ENCODE assay signal across 23 cellular contexts in genomic region chr4:184596044-184596616, GRCh38.
"Had no signal": no experiment of that assay in that cellular context is flagged by ENCODE, and none has a peak within 500 bp of the region (broad histone marks: within the 10 kb centered on the region; RNA-seq: fewer than 3 reads in every experiment).

No MANE protein-coding gene starts in this region.

- H3K27me3 Mint-ChIP-seq: activated naive CD4-positive, alpha-beta T cell treated with anti-CD3 and anti-CD28 coated beads, Interleukin-2, amount 50 U/mL, for 24 hours had no signal

- H3K36me3 Mint-ChIP-seq: activated naive CD4-positive, alpha-beta T cell treated with anti-CD3 and anti-CD28 coated beads, Interleukin-2, amount 50 U/mL, for 24 hours had no signal

- H3K9me3 Mint-ChIP-seq: activated naive CD4-positive, alpha-beta T cell treated with anti-CD3 and anti-CD28 coated beads, Interleukin-2, amount 50 U/mL, for 24 hours; activated T-cell treated with anti-CD3 and anti-CD28 coated beads, Interleukin-2, amount 50 U/mL, for 24 hours; activated T-helper 1 cell treated with anti-CD3 and anti-CD28 coated beads, Interleukin-12 subunit alpha, Interleukin-12 subunit beta, Interleukin-2, Interleukin-4 antibody, amounts not matched to agents 30 ng/mL and 10 ng/mL and 1 ng/mL, durations not matched to agents 14 hours and 24 hours and 36 hours; T-helper 1 cell treated with Interleukin-12 subunit alpha and Interleukin-12 subunit beta and Interleukin-4 antibody, amounts not matched to agents 30 μg/mL and 1 μg/mL, for 36 hours had no signal

- ATAC-seq: activated CD8-positive, alpha-beta T cell treated with anti-CD3 and anti-CD28 coated beads, Interleukin-2, amount 10 ng/mL, durations not matched to agents 7 days and 5 days had no signal

- H3K36me3 ChIP-seq: WERI-Rb-1 had no signal

- FAIRE-seq: bronchial epithelial cell, RCC 7860 had no signal

- DNase-seq: activated CD4-positive, alpha-beta T cell treated with anti-CD3 and anti-CD28 coated beads for 48 hours; activated CD4-positive, alpha-beta T cell treated with anti-CD3 and anti-CD28 coated beads, Interleukin-2, amount 50 U/mL, for 4 hours; activated CD8-positive, alpha-beta T cell treated with anti-CD3 and anti-CD28 coated beads, Interleukin-2, amount 10 ng/mL, durations not matched to agents 7 days and 5 days; activated effector memory CD4-positive, alpha-beta T cell treated with Interleukin-2 at 50 U/mL for 16 hours; activated naive CD4-positive, alpha-beta T cell; activated T-cell treated with anti-CD3 and anti-CD28 coated beads, Interleukin-2, amount 50 U/mL, for 24 hours; aorta; central memory CD4-positive, alpha-beta T cell; KG1; NCI-H1092; NCI-H1417; NCI-H1694; NCI-H2029; NCI-H510A treated with DMSO at 0.1 percent for 48 hours; NCI-H69; SHP77 treated with DMSO at 0.1 percent for 48 hours; T-helper 9 cell; WERI-Rb-1 had no signal

- H3K4me3 Mint-ChIP-seq: activated CD8-positive, alpha-beta T cell treated with anti-CD3 and anti-CD28 coated beads, Interleukin-2, amount 10 ng/mL, durations not matched to agents 7 days and 5 days; activated naive CD4-positive, alpha-beta T cell treated with anti-CD3 and anti-CD28 coated beads, Interleukin-2, amount 50 U/mL, for 24 hours; activated T-cell treated with anti-CD3 and anti-CD28 coated beads, Interleukin-2, amount 50 U/mL, for 24 hours; activated T-helper 1 cell treated with anti-CD3 and anti-CD28 coated beads, Interleukin-12 subunit alpha, Interleukin-12 subunit beta, Interleukin-2, Interleukin-4 antibody, amounts not matched to agents 30 ng/mL and 10 ng/mL and 1 ng/mL, durations not matched to agents 14 hours and 24 hours and 36 hours; T-helper 1 cell treated with Interleukin-12 subunit alpha and Interleukin-12 subunit beta and Interleukin-4 antibody, amounts not matched to agents 30 μg/mL and 1 μg/mL, for 36 hours had no signal

- H3K27ac ChIP-seq: WERI-Rb-1 had no signal

- H3K27ac Mint-ChIP-seq: activated CD8-positive, alpha-beta T cell treated with anti-CD3 and anti-CD28 coated beads, Interleukin-2, amount 10 ng/mL, durations not matched to agents 7 days and 5 days; activated naive CD4-positive, alpha-beta T cell treated with anti-CD3 and anti-CD28 coated beads, Interleukin-2, amount 50 U/mL, for 24 hours; activated T-cell treated with anti-CD3 and anti-CD28 coated beads, Interleukin-2, amount 50 U/mL, for 24 hours; activated T-helper 1 cell treated with anti-CD3 and anti-CD28 coated beads, Interleukin-12 subunit alpha, Interleukin-12 subunit beta, Interleukin-2, Interleukin-4 antibody, amounts not matched to agents 30 ng/mL and 10 ng/mL and 1 ng/mL, durations not matched to agents 14 hours and 24 hours and 36 hours; T-helper 1 cell treated with Interleukin-12 subunit alpha and Interleukin-12 subunit beta and Interleukin-4 antibody, amounts not matched to agents 30 μg/mL and 1 μg/mL, for 36 hours had no signal
